13 cellular contexts compared by ENCODE assay signal in the genomic region with DNA sequence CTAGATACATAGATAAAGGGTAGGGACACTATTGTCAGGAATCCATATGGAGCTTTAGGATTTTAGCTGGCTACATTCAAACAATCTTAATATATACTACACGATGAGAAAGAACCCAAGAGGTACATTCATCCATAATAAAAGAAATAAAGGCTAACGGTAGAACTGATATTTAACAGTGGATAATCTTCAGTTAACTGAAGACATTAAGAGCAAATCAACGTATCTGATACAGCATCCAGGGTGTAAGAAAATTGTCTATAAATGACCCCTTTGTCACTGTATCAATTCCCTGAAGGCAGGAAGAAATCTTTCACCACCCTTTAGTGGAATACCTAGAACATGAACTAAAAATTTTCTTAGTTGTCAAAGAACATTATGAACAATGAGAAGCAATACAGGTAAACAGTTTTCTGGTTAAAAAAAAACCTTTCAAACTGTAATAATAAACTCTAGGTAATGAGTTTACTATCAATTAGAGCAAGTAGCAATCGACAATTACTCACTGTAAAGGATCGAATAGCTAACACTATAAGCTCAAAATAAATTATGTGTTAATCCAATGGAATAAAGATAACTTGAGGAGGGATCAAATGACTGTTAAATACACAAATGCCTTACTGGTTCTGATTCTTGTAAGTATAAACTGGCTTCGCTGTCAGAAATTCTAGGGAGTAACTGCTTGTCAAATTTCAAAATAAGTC. TPM values are rescaled to one million over a fixed set of nuclear protein-coding genes. Genes with fewer than 3 reads are reported as not detected.
DNase-seq lines count a peak whose midpoint lies in the region; ATAC-seq and TF ChIP-seq lines count a peak whose summit lies in the region.
"Had no signal": no experiment of that assay in that cellular context is flagged by ENCODE, and none has a peak within 500 bp of the region (broad histone marks: within the 10 kb centered on the region; RNA-seq: fewer than 3 reads in every experiment).

No MANE protein-coding gene starts in this region.

- H3K27ac ChIP-seq in IMR-90 (ENCODE audit: insufficient read depth, low read length): no peak overlapping the region
- peak overlapping the region; percentile 11 for H3K27ac ChIP-seq in osteoblast (ENCODE audit: low read depth, low read length)
- H3K27ac ChIP-seq: SJCRH30 had no signal

- H3K18ac ChIP-seq in IMR-90 (ENCODE audit: low read depth, low read length): no peak overlapping the region

- no peak overlapping the region for H3K4ac ChIP-seq in IMR-90 (ENCODE audit: low read depth, low read length)

- peaks cover 49% of the 10 kb centered on the region for H3K4me1 Mint-ChIP-seq in activated T-cell treated with anti-CD3 and anti-CD28 coated beads, Interleukin-2, amount 50 U/mL, for 4 hours (ENCODE audit: low read depth)

- H3K56ac ChIP-seq in IMR-90 (ENCODE audit: extremely low read depth, insufficient read depth, low read length): no peak overlapping the region

- no peak overlapping the region for H4K91ac ChIP-seq in IMR-90 (ENCODE audit: insufficient read depth, low read depth, low read length)

- no peak overlapping the region for H3K4me3 ChIP-seq in IMR-90 (ENCODE audit: insufficient read depth, low read depth, low read length)
- no peak overlapping the region for H3K4me3 ChIP-seq in adipocyte (ENCODE audit: low read length)
- no peak overlapping the region for H3K4me3 ChIP-seq in osteoblast (ENCODE audit: insufficient read depth, low read length)
- H3K4me3 ChIP-seq: SJCRH30 had no signal

- H3K9ac ChIP-seq in IMR-90 (ENCODE audit: low read depth, low read length) (no peak overlapping the region), adipocyte (ENCODE audit: low read length) (peak overlapping the region; percentile 36)

- H4K5ac ChIP-seq in IMR-90 (ENCODE audit: low read depth, low read length): no peak overlapping the region

- H3K4me1 ChIP-seq in IMR-90 (ENCODE audit: control insufficient read depth, insufficient read depth, low read length): no peaks in the 10 kb centered on the region
- H3K4me1 ChIP-seq in adipocyte (ENCODE audit: control insufficient read depth, insufficient read depth, low read length): peaks cover 39% of the 10 kb centered on the region
- peaks cover 12% of the 10 kb centered on the region for H3K4me1 ChIP-seq in osteoblast (ENCODE audit: insufficient read depth, low read length)
- H3K4me1 ChIP-seq: SJCRH30 had no signal

- dilution Hi-C loops in IMR-90 (cut with HindIII; ENCODE audit: low sequenced_read_pairs, unreplicated experiment): no loop called here

- POLR2A ChIA-PET in IMR-90 (lab: Charles Lee; ENCODE audit: unreplicated experiment): no interaction called here

- H3K27me3 ChIP-seq in IMR-90 (ENCODE audit: control insufficient read depth, insufficient read depth, low read length) (no peaks in the 10 kb centered on the region), adipocyte (replicated peaks; ENCODE audit: control insufficient read depth, insufficient read depth, low read length) (no peaks in the 10 kb centered on the region), osteoblast (ENCODE audit: insufficient read depth, low read length) (no peaks in the 10 kb centered on the region)
- H3K27me3 ChIP-seq: SJCRH30 had no signal

- H2BK120ac ChIP-seq in IMR-90 (ENCODE audit: low read depth, low read length): no peak overlapping the region

- no peak for TF ChIP-seq POLR2A in IMR-90 (IDR thresholded peaks at IDR 0.05; ENCODE audit: low read depth, low read length)

- no peaks in the 10 kb centered on the region for H3K9me1 ChIP-seq in IMR-90 (ENCODE audit: insufficient read depth, low read length)

- BruUV-seq in IMR-90 (replicated peaks; lab: Mats Ljungman, UMichigan): TSS peak; percentile 3

- H3K36me3 Mint-ChIP-seq in activated T-cell treated with anti-CD3 and anti-CD28 coated beads, Interleukin-2, amount 50 U/mL, for 4 hours (ENCODE audit: insufficient read depth): peaks cover 45% of the 10 kb centered on the region

- H2AK9ac ChIP-seq in IMR-90 (replicated peaks; ENCODE audit: low read depth, low read length, poor library complexity): no peak overlapping the region

- intact Hi-C loops in IMR-90 (cut with micrococcal nuclease): no loop called here

- TF ChIP-seq CTCF in IMR-90 (conservative IDR thresholded peaks at IDR 0.05; ENCODE audit: low read depth, low read length): no peak
- no peak for TF ChIP-seq CTCF in osteoblast (IDR thresholded peaks at IDR 0.05; ENCODE audit: extremely low read depth, low read depth, low read length)

- H3K4me3 Mint-ChIP-seq in activated T-cell treated with anti-CD3 and anti-CD28 coated beads, Interleukin-2, amount 50 U/mL, for 4 hours: peak overlapping the region; percentile 56

- H3K27me3 Mint-ChIP-seq in activated T-cell treated with anti-CD3 and anti-CD28 coated beads, Interleukin-2, amount 50 U/mL, for 4 hours (ENCODE audit: low read depth): no peaks in the 10 kb centered on the region

- no peak for ATAC-seq in activated T-cell treated with anti-CD3 and anti-CD28 coated beads, Interleukin-2, amount 50 U/mL, for 4 hours
- ATAC-seq in IMR-90 (ENCODE audit: low read depth) (no peak), GM21381 (IDR thresholded peaks at IDR 0.05; ENCODE audit: unreplicated experiment) (no peak)
- ATAC-seq: left lobe of liver had no signal

- no peak for DNase-seq in activated T-cell treated with anti-CD3 and anti-CD28 coated beads, Interleukin-2, amount 50 U/mL, for 4 hours
- no peak for DNase-seq in activated T-cell treated with anti-CD3 and anti-CD28 coated beads, Interleukin-2, amount 50 U/mL, for 1 hour
- DNase-seq in IMR-90 (no peak), adipocyte (ENCODE audit: low read depth) (no peak), osteoblast (ENCODE audit: insufficient read length, low spot score, missing footprints) (no peak), NCI-H510A (lab: John Stamatoyannopoulos, UW) (no peak), H4 (ENCODE audit: low spot score) (no peak)
- DNase-seq: GF-D8, Karpas-422, NCI-H1436 treated with DMSO at 0.1 percent for 48 hours, SJCRH30 had no signal

- no peak overlapping the region for H2AK5ac ChIP-seq in IMR-90 (ENCODE audit: low read depth, low read length)

- H2BK15ac ChIP-seq in IMR-90 (ENCODE audit: low read depth, low read length): no peak overlapping the region

- no peak overlapping the region for H4K8ac ChIP-seq in IMR-90 (ENCODE audit: low read depth in 2 of 2, low read length in 2 of 2)

- H3K36me3 ChIP-seq in IMR-90 (ENCODE audit: control insufficient read depth, insufficient read depth, low read length) (peaks cover 68% of the 10 kb centered on the region), adipocyte (ENCODE audit: control insufficient read depth, insufficient read depth, low read length, severe bottlenecking) (peaks cover 99% of the 10 kb centered on the region), osteoblast (ENCODE audit: insufficient read depth, low read length) (peaks cover 97% of the 10 kb centered on the region)

- H2BK20ac ChIP-seq in IMR-90 (ENCODE audit: low read depth, low read length): no peak overlapping the region

- H3K4me2 ChIP-seq in IMR-90 (ENCODE audit: low read depth, low read length) (no peak overlapping the region), osteoblast (ENCODE audit: insufficient read depth, low read length) (no peak overlapping the region)

- no peaks in the 10 kb centered on the region for H3K9me3 Mint-ChIP-seq in activated T-cell treated with anti-CD3 and anti-CD28 coated beads, Interleukin-2, amount 50 U/mL, for 4 hours

- in situ Hi-C loops in IMR-90 (cut with MboI; ENCODE audit: low sequenced_read_pairs): no loop called here

- H3K14ac ChIP-seq in IMR-90 (replicated peaks; ENCODE audit: low read depth, low read length): no peak overlapping the region

- no peak overlapping the region for H3K23ac ChIP-seq in IMR-90 (ENCODE audit: low read depth, low read length)

- H3K79me1 ChIP-seq in IMR-90 (ENCODE audit: low read depth in 1 of 2, low read length in 2 of 2): peaks cover 14 to 51% of the 10 kb centered on the region in 2 experiments

- no peak overlapping the region for H2AFZ ChIP-seq in IMR-90 (replicated peaks; ENCODE audit: low read length, poor library complexity)
- H2AFZ ChIP-seq in osteoblast (ENCODE audit: low read length): no peak overlapping the region

- H2BK5ac ChIP-seq in IMR-90 (ENCODE audit: low read depth, low read length, poor library complexity, severe bottlenecking): no peak overlapping the region

- no peak for TF ChIP-seq RAD21 in IMR-90 (IDR thresholded peaks at IDR 0.05; ENCODE audit: low read length)

- WGBS in IMR-90 (ENCODE audit: extremely low coverage in 2 of 2, insufficient read length in 1 of 2), 2 experiments: no CpG with 5 or more reads among the region's 6 CpGs

- peaks cover 75% of the 10 kb centered on the region for H4K20me1 ChIP-seq in IMR-90 (ENCODE audit: insufficient read depth, low read length)
- peaks cover 66% of the 10 kb centered on the region for H4K20me1 ChIP-seq in osteoblast (ENCODE audit: insufficient read depth, low read length)

- H3K9me3 ChIP-seq in IMR-90 (ENCODE audit: control insufficient read depth, insufficient read depth, low read length) (no peaks in the 10 kb centered on the region), adipocyte (ENCODE audit: control insufficient read depth, low read length) (no peaks in the 10 kb centered on the region), osteoblast (ENCODE audit: low read depth, low read length) (no peaks in the 10 kb centered on the region)
- H3K9me3 ChIP-seq: SJCRH30 had no signal

- CTCF ChIA-PET in IMR-90 (lab: Yijun Ruan, JAX): interaction anchor here (1.1 kb wide), 1 partner anchor 11 kb away, joined by 3 read pairs; no protein-coding TSS in a partner anchor

- peaks cover 81% of the 10 kb centered on the region for H3K79me2 ChIP-seq in osteoblast (ENCODE audit: insufficient read depth, low read length)

RNA-seq across cellular contexts. Expression of a gene that starts 11.8 kb away (rescaled TPM):
- total RNA-seq in activated T-cell treated with anti-CD3 and anti-CD28 coated beads, Interleukin-2, amount 50 U/mL, for 4 hours: 100 to 1,000 TPM; 160 to 171 (median 171) TPM
- total RNA-seq in IMR-90 (2012; rRNA removed) (223 and 397 TPM in 2 replicates), osteoblast (108 and 124 TPM in 2 replicates)
- polyA plus RNA-seq in IMR-90 (2012; rRNA removed): 555 and 601 TPM in 2 replicates
- polyA plus RNA-seq in IMR-90 (2012; cell fraction: cytosol; rRNA removed): 1,487 and 2,019 TPM in 2 replicates
- polyA plus RNA-seq in IMR-90 (2012; cell fraction: nucleus; rRNA removed; ENCODE audit: low replicate concordance): 350 and 360 TPM in 2 replicates
- total RNA-seq in H4 (2014; rRNA removed; shearing (Covaris generic)): 392 and 407 TPM in 2 replicates

RNA-seq across cellular contexts. Expression of a gene that starts 11.9 kb away (rescaled TPM):
- 10 to 100 TPM; 29.0 to 39.4 (median 38.4) TPM for total RNA-seq in activated T-cell treated with anti-CD3 and anti-CD28 coated beads, Interleukin-2, amount 50 U/mL, for 4 hours
- total RNA-seq in IMR-90 (2012; rRNA removed) (11.4 and 16.5 TPM in 2 replicates), osteoblast (21.7 and 29.5 TPM in 2 replicates)
- polyA plus RNA-seq in IMR-90 (2012; rRNA removed): 31.4 and 35.6 TPM in 2 replicates
- 29.4 and 47.8 TPM in 2 replicates for polyA plus RNA-seq in IMR-90 (2012; cell fraction: cytosol; rRNA removed)
- 35.0 and 47.5 TPM in 2 replicates for polyA plus RNA-seq in IMR-90 (2012; cell fraction: nucleus; rRNA removed; ENCODE audit: low replicate concordance)
- 27.4 and 42.0 TPM in 2 replicates for total RNA-seq in H4 (2014; rRNA removed; shearing (Covaris generic))

RNA-seq across cellular contexts. Expression of a gene that starts 31.0 kb away (rescaled TPM):
- total RNA-seq in activated T-cell treated with anti-CD3 and anti-CD28 coated beads, Interleukin-2, amount 50 U/mL, for 4 hours: 100 to 1,000 TPM; 336 to 375 (median 337) TPM
- 166 and 280 TPM in 2 replicates for total RNA-seq in IMR-90 (2012; rRNA removed)
- polyA plus RNA-seq in IMR-90 (2012; rRNA removed): 74.3 and 106 TPM in 2 replicates
- polyA plus RNA-seq in IMR-90 (2012; cell fraction: cytosol; rRNA removed): 15.4 and 18.4 TPM in 2 replicates
- polyA plus RNA-seq in IMR-90 (2012; cell fraction: nucleus; rRNA removed; ENCODE audit: low replicate concordance): 124 and 726 TPM in 2 replicates
- 274 and 300 TPM in 2 replicates for total RNA-seq in osteoblast
- 162 and 164 TPM in 2 replicates for total RNA-seq in H4 (2014; rRNA removed; shearing (Covaris generic))

RNA-seq across cellular contexts. Expression of a gene that starts 46.3 kb away (rescaled TPM):
- 100 to 1,000 TPM; 229 to 264 (median 257) TPM for total RNA-seq in activated T-cell treated with anti-CD3 and anti-CD28 coated beads, Interleukin-2, amount 50 U/mL, for 4 hours
- total RNA-seq in IMR-90 (2012; rRNA removed) (141 and 163 TPM in 2 replicates), osteoblast (165 and 166 TPM in 2 replicates)
- polyA plus RNA-seq in IMR-90 (2012; rRNA removed): 165 and 189 TPM in 2 replicates
- 158 and 268 TPM in 2 replicates for polyA plus RNA-seq in IMR-90 (2012; cell fraction: cytosol; rRNA removed)
- 564 and 652 TPM in 2 replicates for polyA plus RNA-seq in IMR-90 (2012; cell fraction: nucleus; rRNA removed; ENCODE audit: low replicate concordance)
- total RNA-seq in H4 (2014; rRNA removed; shearing (Covaris generic)): 174 and 204 TPM in 2 replicates

RNA-seq across cellular contexts. Expression of a gene that starts 46.3 kb away (rescaled TPM):
- total RNA-seq in activated T-cell treated with anti-CD3 and anti-CD28 coated beads, Interleukin-2, amount 50 U/mL, for 4 hours: 100 to 1,000 TPM; 135 to 137 (median 136) TPM
- total RNA-seq in IMR-90 (2012; rRNA removed) (65.8 and 69.4 TPM in 2 replicates), osteoblast (57.8 and 62.6 TPM in 2 replicates)
- 44.7 and 51.2 TPM in 2 replicates for polyA plus RNA-seq in IMR-90 (2012; rRNA removed)
- polyA plus RNA-seq in IMR-90 (2012; cell fraction: cytosol; rRNA removed): 10.9 and 21.0 TPM in 2 replicates
- 47.0 and 117 TPM in 2 replicates for polyA plus RNA-seq in IMR-90 (2012; cell fraction: nucleus; rRNA removed; ENCODE audit: low replicate concordance)
- total RNA-seq in H4 (2014; rRNA removed; shearing (Covaris generic)): 37.1 and 62.3 TPM in 2 replicates
